ENCODE assay signal across 36 cellular contexts in the genomic region with DNA sequence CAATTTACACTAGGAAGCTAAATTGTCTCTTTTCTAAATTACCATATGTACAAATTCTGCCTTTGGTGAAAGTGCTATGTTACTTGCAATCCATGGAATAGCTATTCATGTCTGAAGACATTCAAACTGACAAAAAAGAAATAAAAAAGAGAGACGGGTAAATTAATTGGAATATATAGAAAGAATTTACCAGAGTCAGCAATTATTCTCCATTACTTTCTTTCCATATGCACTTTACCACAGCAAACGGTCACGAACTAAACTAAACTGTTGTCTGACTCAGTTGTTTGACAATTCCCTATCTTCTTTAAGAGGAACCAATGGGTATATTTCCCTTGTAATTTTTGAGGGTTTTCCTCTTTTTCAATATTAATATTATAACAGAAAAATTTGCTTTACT.
"Had no signal": no experiment of that assay in that cellular context is flagged by ENCODE, and none has a peak within 500 bp of the region (broad histone marks: within the 10 kb centered on the region; RNA-seq: fewer than 3 reads in every experiment).

No MANE protein-coding gene starts in this region.

- H3K27ac Mint-ChIP-seq: activated B cell treated with CpG ODN at 0.5 μM for 24 hours; activated CD4-positive, alpha-beta memory T cell treated with anti-CD3 and anti-CD28 coated beads for 36 hours; activated CD4-positive, alpha-beta T cell treated with anti-CD3 and anti-CD28 coated beads, Interleukin-2, amount 10 ng/mL, durations not matched to agents 24 days and 14 days; activated CD8-positive, alpha-beta T cell treated with anti-CD3 and anti-CD28 coated beads for 36 hours; activated naive CD4-positive, alpha-beta T cell treated with anti-CD3 and anti-CD28 coated beads for 36 hours; activated naive CD4-positive, alpha-beta T cell treated with anti-CD3 and anti-CD28 coated beads, Interleukin-2, amount 50 U/mL, for 72 hours; activated naive CD8-positive, alpha-beta T cell treated with anti-CD3 and anti-CD28 coated beads for 36 hours; activated T-cell treated with anti-CD3 and anti-CD28 coated beads, Interleukin-2, amount 50 U/mL, for 72 hours; activated T-helper 1 cell treated with anti-CD3 and anti-CD28 coated beads, Interleukin-12 subunit alpha, Interleukin-12 subunit beta, Interleukin-2, Interleukin-4 antibody, amounts not matched to agents 30 ng/mL and 10 ng/mL and 1 ng/mL, durations not matched to agents 14 hours and 24 hours and 36 hours; activated T-helper 17 cell treated with anti-CD3 and anti-CD28 coated beads, Interleukin-2, amount 50 U/mL, for 72 hours; T-helper 1 cell treated with Interleukin-12 subunit alpha and Interleukin-12 subunit beta and Interleukin-4 antibody, amounts not matched to agents 30 μg/mL and 1 μg/mL, for 36 hours; T-helper 2 cell treated with Interferon-gamma antibody and Interleukin-4, amounts not matched to agents 5 μg/mL and 100 μg/mL, for 36 hours had no signal

- H3K4me1 Mint-ChIP-seq: activated B cell treated with CpG ODN at 0.5 μM for 24 hours; activated CD4-positive, alpha-beta T cell treated with anti-CD3 and anti-CD28 coated beads, Interleukin-2, amount 10 ng/mL, durations not matched to agents 24 days and 14 days; activated naive CD8-positive, alpha-beta T cell treated with anti-CD3 and anti-CD28 coated beads for 36 hours; activated T-helper 17 cell treated with anti-CD3 and anti-CD28 coated beads, Interleukin-2, amount 50 U/mL, for 72 hours had no signal

- H3K4me3 Mint-ChIP-seq: activated B cell treated with CpG ODN at 0.5 μM for 24 hours; activated CD4-positive, alpha-beta memory T cell treated with anti-CD3 and anti-CD28 coated beads for 36 hours; activated CD4-positive, alpha-beta T cell treated with anti-CD3 and anti-CD28 coated beads, Interleukin-2, amount 10 ng/mL, durations not matched to agents 24 days and 14 days; activated CD8-positive, alpha-beta T cell treated with anti-CD3 and anti-CD28 coated beads for 36 hours; activated naive CD4-positive, alpha-beta T cell treated with anti-CD3 and anti-CD28 coated beads for 36 hours; activated naive CD8-positive, alpha-beta T cell treated with anti-CD3 and anti-CD28 coated beads for 36 hours; activated T-cell treated with anti-CD3 and anti-CD28 coated beads, Interleukin-2, amount 50 U/mL, for 4 hours; activated T-cell treated with anti-CD3 and anti-CD28 coated beads, Interleukin-2, amount 50 U/mL, for 72 hours; activated T-helper 1 cell treated with anti-CD3 and anti-CD28 coated beads, Interleukin-12 subunit alpha, Interleukin-12 subunit beta, Interleukin-2, Interleukin-4 antibody, amounts not matched to agents 30 ng/mL and 10 ng/mL and 1 ng/mL, durations not matched to agents 14 hours and 24 hours and 36 hours; activated T-helper 17 cell treated with anti-CD3 and anti-CD28 coated beads, Interleukin-2, amount 50 U/mL, for 72 hours; T-helper 1 cell treated with Interleukin-12 subunit alpha and Interleukin-12 subunit beta and Interleukin-4 antibody, amounts not matched to agents 30 μg/mL and 1 μg/mL, for 36 hours; T-helper 2 cell treated with Interferon-gamma antibody and Interleukin-4, amounts not matched to agents 5 μg/mL and 100 μg/mL, for 36 hours had no signal

- H3K27me3 ChIP-seq: adrenal gland, body of pancreas, brain microvascular endothelial cell, breast epithelium had no signal

- H3K36me3 ChIP-seq: adrenal gland, brain microvascular endothelial cell, breast epithelium had no signal

- H3K4me3 ChIP-seq: adrenal gland, body of pancreas, breast epithelium had no signal

- DNase-seq: activated B cell treated with CpG ODN at 0.5 μM for 24 hours; activated CD4-positive, alpha-beta memory T cell treated with anti-CD3 and anti-CD28 coated beads for 36 hours; activated CD4-positive, alpha-beta T cell treated with anti-CD3 and anti-CD28 coated beads for 4 hours; activated CD4-positive, alpha-beta T cell treated with anti-CD3 and anti-CD28 coated beads, Interleukin-2, amount 10 ng/mL, durations not matched to agents 24 days and 14 days; activated CD4-positive, alpha-beta T cell treated with anti-CD3 and anti-CD28 coated beads, Interleukin-2, amount 50 U/mL, for 1 hour; activated CD4-positive, alpha-beta T cell treated with anti-CD3 and anti-CD28 coated beads, Interleukin-2, amount 50 U/mL, for 4 hours; activated CD4-positive, CD25-positive, alpha-beta regulatory T cell treated with anti-CD3 and anti-CD28 coated beads, Interleukin-2, amount 50 U/mL, for 72 hours; activated CD8-positive, alpha-beta memory T cell treated with anti-CD3 and anti-CD28 coated beads, Interleukin-2, amount 50 U/mL, for 4 hours; activated CD8-positive, alpha-beta T cell treated with anti-CD3 and anti-CD28 coated beads for 36 hours; activated effector memory CD4-positive, alpha-beta T cell treated with anti-CD3 and anti-CD28 coated beads, Interleukin-2, amount 50 U/mL, for 16 hours; activated gamma-delta T cell treated with Interleukin-2 at 50 U/mL for 16 hours; activated naive CD4-positive, alpha-beta T cell; activated naive CD4-positive, alpha-beta T cell treated with anti-CD3 and anti-CD28 coated beads for 36 hours; activated naive CD4-positive, alpha-beta T cell treated with anti-CD3 and anti-CD28 coated beads, Interleukin-2, amount 50 U/mL, for 16 hours; activated naive CD8-positive, alpha-beta T cell treated with anti-CD3 and anti-CD28 coated beads for 36 hours; activated T-cell treated with anti-CD3 and anti-CD28 coated beads for 4 hours; activated T-cell treated with anti-CD3 and anti-CD28 coated beads, Interleukin-2, amount 50 U/mL, for 1 hour; activated T-cell treated with anti-CD3 and anti-CD28 coated beads, Interleukin-2, amount 50 U/mL, for 4 hours; activated T-cell treated with anti-CD3 and anti-CD28 coated beads, Interleukin-2, amount 50 U/mL, for 72 hours; adrenal gland; amniotic stem cell; aorta; body of pancreas; brain microvascular endothelial cell; central memory CD4-positive, alpha-beta T cell; T-helper 2 cell; T-helper 9 cell had no signal

- H3K27ac ChIP-seq: adrenal gland, body of pancreas, brain microvascular endothelial cell, breast epithelium, VCaP had no signal

- H3K4me1 ChIP-seq: adrenal gland, body of pancreas, breast epithelium had no signal

- H3K36me3 Mint-ChIP-seq: activated CD4-positive, alpha-beta memory T cell treated with anti-CD3 and anti-CD28 coated beads for 36 hours had no signal

- ATAC-seq: activated CD8-positive, alpha-beta T cell treated with anti-CD3 and anti-CD28 coated beads for 36 hours; activated naive CD4-positive, alpha-beta T cell treated with anti-CD3 and anti-CD28 coated beads, Interleukin-2, amount 50 U/mL, for 72 hours; activated T-cell treated with anti-CD3 and anti-CD28 coated beads, Interleukin-2, amount 50 U/mL, for 4 hours; activated T-cell treated with anti-CD3 and anti-CD28 coated beads, Interleukin-2, amount 50 U/mL, for 72 hours; activated T-helper 17 cell treated with anti-CD3 and anti-CD28 coated beads, Interleukin-2, amount 50 U/mL, for 72 hours; body of pancreas had no signal

- H3K9me3 ChIP-seq: adrenal gland had no signal

- FAIRE-seq: astrocyte, TTC549 had no signal
